Comparison of ENCODE assay signal across 24 cellular contexts in genomic region chr2:62873603-62874002, GRCh38.
"Had no signal": no experiment of that assay in that cellular context is flagged by ENCODE, and none has a peak within 500 bp of the region (broad histone marks: within the 10 kb centered on the region; RNA-seq: fewer than 3 reads in every experiment).

No MANE protein-coding gene starts in this region.

- DNase-seq: colonic mucosa; cortex of kidney; effector CD8-positive, alpha-beta T cell; effector memory CD8-positive, alpha-beta T cell; endodermal cell; erythroblast; esophagus squamous epithelium; foreskin fibroblast; foreskin melanocyte; gastrocnemius medialis; glutamatergic neuron; head of caudate nucleus; heart right ventricle; hippocampal formation; left cardiac atrium; left lung; left ventricle myocardium superior; lower lobe of right lung; mesenchymal stem cell; mucosa of descending colon; naive B cell had no signal

- H3K4me1 ChIP-seq: colonic mucosa, gastrocnemius medialis, heart right ventricle, left lung, lower lobe of right lung had no signal

- H3K4me3 ChIP-seq: colonic mucosa, esophagus squamous epithelium, gastrocnemius medialis, heart right ventricle, left lung, lower lobe of right lung, mucosa of descending colon had no signal

- H3K9me3 ChIP-seq: colonic mucosa, esophagus squamous epithelium, lower lobe of right lung had no signal

- H3K27me3 ChIP-seq: colonic mucosa, esophagus squamous epithelium, gastrocnemius medialis, heart right ventricle, left lung had no signal

- H3K36me3 ChIP-seq: colonic mucosa had no signal

- FAIRE-seq: keratinocyte had no signal

- H3K27ac ChIP-seq: colonic mucosa, epithelial cell of prostate, gastrocnemius medialis, heart right ventricle, left lung, lower lobe of right lung had no signal

- ATAC-seq: effector memory CD8-positive, alpha-beta T cell; esophagus mucosa; gastrocnemius medialis; heart right ventricle; left cardiac atrium; left lung; left ventricle myocardium superior; lower lobe of right lung; mucosa of descending colon had no signal
